ENCODE assay signal across 15 cellular contexts in the genomic region with DNA sequence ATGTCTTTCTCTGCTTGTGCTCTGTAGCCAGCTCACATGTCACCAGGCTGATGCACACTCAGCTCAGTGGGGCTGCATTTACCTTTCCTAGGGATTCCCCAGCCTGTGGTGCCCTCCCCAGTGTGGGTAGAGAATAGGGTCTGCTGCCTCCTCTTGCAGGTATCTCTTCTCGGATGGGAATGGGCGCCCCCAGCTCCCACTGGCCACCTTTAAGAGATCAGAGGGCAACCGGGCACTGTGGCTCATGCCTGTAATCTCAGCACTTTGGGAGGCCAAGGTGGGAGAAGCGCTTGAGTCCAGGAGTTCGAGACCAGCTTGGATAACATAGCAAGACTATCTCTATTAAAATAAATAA. TPM values are rescaled to one million over a fixed set of nuclear protein-coding genes. Genes with fewer than 3 reads are reported as not detected.
DNase-seq lines count a peak whose midpoint lies in the region; ATAC-seq and TF ChIP-seq lines count a peak whose summit lies in the region.
"Had no signal": no experiment of that assay in that cellular context is flagged by ENCODE, and none has a peak within 500 bp of the region (broad histone marks: within the 10 kb centered on the region; RNA-seq: fewer than 3 reads in every experiment).

No MANE protein-coding gene starts in this region.

- TF ChIP-seq CTCF in mammary epithelial cell (conservative IDR thresholded peaks at IDR 0.05 in 1 of 2, IDR thresholded peaks at IDR 0.05 in 1 of 2; ENCODE audit: extremely low read depth in 1 of 2, insufficient read depth in 1 of 2, low read depth in 1 of 2, low read length in 2 of 2), result no peak
- no peak for TF ChIP-seq CTCF in MCF 10A (IDR thresholded peaks at IDR 0.05; ENCODE audit: unreplicated experiment)
- TF ChIP-seq CTCF in psoas muscle (IDR thresholded peaks at IDR 0.05), result no peak

- no peak for ATAC-seq in activated T-cell treated with anti-CD3 and anti-CD28 coated beads, Interleukin-2, amount 50 U/mL, for 4 hours
- ATAC-seq in psoas muscle, result no peak
- ATAC-seq: left colon, pancreas had no signal

- peaks cover 22% of the 10 kb centered on the region for H3K4me1 Mint-ChIP-seq in MCF 10A (ENCODE audit: insufficient read depth, unreplicated experiment)
- H3K4me1 Mint-ChIP-seq in activated T-cell treated with anti-CD3 and anti-CD28 coated beads, Interleukin-2, amount 50 U/mL, for 4 hours (ENCODE audit: low read depth), result peaks cover 37% of the 10 kb centered on the region

- no TSS peak for BruUV-seq in mammary epithelial cell (replicated peaks; lab: Mats Ljungman, UMichigan)
- no TSS peak for BruUV-seq in MCF 10A (replicated peaks; lab: Mats Ljungman, UMichigan)

- in situ Hi-C loops in mammary epithelial cell (cut with MboI; ENCODE audit: low sequenced_read_pairs in 2 of 2), result no loop called here

- POLR2A ChIA-PET in MCF 10A (lab: Yijun Ruan, JAX), result interaction anchor here (0.8 to 0.9 kb wide), 2 partner anchors 23 to 122 kb away, joined by 3 to 4 read pairs; no protein-coding TSS in a partner anchor

- 94% methylated on average over 5 of the region's 5 CpGs for WGBS in mammary epithelial cell (ENCODE audit: low coverage, missing lambda C conversion rate)
- 100% methylated on average over 3 of the region's 5 CpGs for WGBS in mesenchymal stem cell
- 91 to 96% (median 94%) methylated on average over 5 of the region's 5 CpGs for WGBS in psoas muscle, 3 donors

- no peak overlapping the region for H2AFZ ChIP-seq in mammary epithelial cell (ENCODE audit: low read depth, low read length)
- H2AFZ ChIP-seq in mesenchymal stem cell (ENCODE audit: low read depth, low read length), result no peak overlapping the region

- H3K14ac ChIP-seq in mesenchymal stem cell (ENCODE audit: low read length in 2 of 2), result no peak overlapping the region

- dilution Hi-C loops in mammary epithelial cell (cut with HindIII; ENCODE audit: low sequenced_read_pairs), result loop anchor here (5.0 kb wide), 1 partner anchor 38 kb away; no protein-coding TSS in a partner anchor

- no peak overlapping the region for H2AK5ac ChIP-seq in mesenchymal stem cell (ENCODE audit: low read length, severe bottlenecking)

- H3K79me1 ChIP-seq in mesenchymal stem cell (replicated peaks; ENCODE audit: low read length, poor library complexity, severe bottlenecking), result peaks cover 47% of the 10 kb centered on the region

- H2BK5ac ChIP-seq in mesenchymal stem cell (ENCODE audit: low read depth, low read length, poor library complexity, severe bottlenecking), result no peak overlapping the region

- no peak overlapping the region for H2BK15ac ChIP-seq in mesenchymal stem cell (ENCODE audit: low read depth, poor library complexity, severe bottlenecking)

- H3K4me2 ChIP-seq in mammary epithelial cell (ENCODE audit: insufficient read depth, low read depth, low read length), result peak overlapping the region; percentile 55
- H3K4me2 ChIP-seq in mesenchymal stem cell (ENCODE audit: low read length, poor library complexity, severe bottlenecking), result no peak overlapping the region

- H3K4me3 ChIP-seq in mammary epithelial cell (replicated peaks in 1 of 3; ENCODE audit: insufficient read depth in 1 of 3, low read depth in 2 of 3, low read length in 3 of 3) (no peak overlapping the region), mesenchymal stem cell (ENCODE audit: insufficient read depth in 1 of 2, low read depth in 1 of 2, low read length in 2 of 2) (no peak overlapping the region), psoas muscle (no peak overlapping the region)
- H3K4me3 ChIP-seq: pancreas had no signal

- CTCF ChIA-PET in mammary epithelial cell (lab: Charles Lee; ENCODE audit: low non-redundant PET), result no interaction called here
- CTCF ChIA-PET in MCF 10A (lab: Yijun Ruan, JAX), result interaction anchor here (0.6 to 1.8 kb wide), 4 partner anchors 11 to 130 kb away, joined by 3 to 10 read pairs (median 4); no protein-coding TSS in a partner anchor

- H3K9ac ChIP-seq in mammary epithelial cell (ENCODE audit: insufficient read depth, low read length) (no peak overlapping the region), mesenchymal stem cell (ENCODE audit: low read length) (peak overlapping the region; percentile 17)

- H3K4me3 Mint-ChIP-seq in MCF 10A (ENCODE audit: unreplicated experiment), result no peak overlapping the region
- H3K4me3 Mint-ChIP-seq in activated T-cell treated with anti-CD3 and anti-CD28 coated beads, Interleukin-2, amount 50 U/mL, for 4 hours, result peak overlapping the region; percentile 19

- no peak overlapping the region for H3K4ac ChIP-seq in mesenchymal stem cell (ENCODE audit: low read depth in 1 of 2, low read length in 2 of 2)

- H3K79me2 ChIP-seq in mammary epithelial cell (ENCODE audit: insufficient read depth, low read length), result peaks cover 57% of the 10 kb centered on the region

- H3K9me3 ChIP-seq in mammary epithelial cell (replicated peaks; ENCODE audit: insufficient read depth, low read length), result no peaks in the 10 kb centered on the region
- H3K9me3 ChIP-seq in mesenchymal stem cell (ENCODE audit: control insufficient read depth, low read length), result no peaks in the 10 kb centered on the region
- no peaks in the 10 kb centered on the region for H3K9me3 ChIP-seq in psoas muscle
- H3K9me3 ChIP-seq: pancreas had no signal

- H3K27ac Mint-ChIP-seq in MCF 10A (ENCODE audit: low read depth, unreplicated experiment), result no peak overlapping the region

- H2BK12ac ChIP-seq in mesenchymal stem cell (ENCODE audit: low read length in 2 of 2), result no peak overlapping the region

- H3K23ac ChIP-seq in mesenchymal stem cell (ENCODE audit: low read length in 2 of 2), result no peak overlapping the region

- DNase-seq in mammary epithelial cell (no peak), MCF 10A (ENCODE audit: unreplicated experiment) (no peak), mesenchymal stem cell (no peak), psoas muscle (no peak), HPDE6-E6E7 (ENCODE audit: extremely low spot score) (no peak), T-helper 9 cell (no peak)
- no peak for DNase-seq in activated T-cell treated with anti-CD3 and anti-CD28 coated beads, Interleukin-2, amount 50 U/mL, for 4 hours
- no peak for DNase-seq in stimulated activated CD4-positive, alpha-beta T cell treated with anti-CD3 and anti-CD28 coated beads, Interleukin-4, amount 100 ng/mL, for 24 hours
- DNase-seq: activated CD4-positive, alpha-beta T cell treated with anti-CD3 and anti-CD28 coated beads, Interleukin-2, amount 10 ng/mL, durations not matched to agents 24 days and 14 days; cortex of kidney; NCI-H2081; NCI-H526; stimulated activated CD4-positive, alpha-beta T cell treated with anti-CD3 and anti-CD28 coated beads, Interleukin-2, amount 100 ng/mL, for 48 hours had no signal

- no peaks in the 10 kb centered on the region for H3K36me3 Mint-ChIP-seq in MCF 10A (ENCODE audit: insufficient read depth, unreplicated experiment)
- peaks cover 9% of the 10 kb centered on the region for H3K36me3 Mint-ChIP-seq in activated T-cell treated with anti-CD3 and anti-CD28 coated beads, Interleukin-2, amount 50 U/mL, for 4 hours (ENCODE audit: insufficient read depth)

- H3K9me3 Mint-ChIP-seq in MCF 10A (ENCODE audit: unreplicated experiment), result no peaks in the 10 kb centered on the region
- no peaks in the 10 kb centered on the region for H3K9me3 Mint-ChIP-seq in activated T-cell treated with anti-CD3 and anti-CD28 coated beads, Interleukin-2, amount 50 U/mL, for 4 hours
- H3K9me3 Mint-ChIP-seq: activated CD4-positive, alpha-beta T cell treated with anti-CD3 and anti-CD28 coated beads, Interleukin-2, amount 10 ng/mL, durations not matched to agents 24 days and 14 days had no signal

- H3K18ac ChIP-seq in mesenchymal stem cell (ENCODE audit: low read depth in 1 of 2, low read length in 2 of 2), result no peak overlapping the region

- no peaks in the 10 kb centered on the region for H3K27me3 Mint-ChIP-seq in MCF 10A (ENCODE audit: insufficient read depth, unreplicated experiment)
- H3K27me3 Mint-ChIP-seq in activated T-cell treated with anti-CD3 and anti-CD28 coated beads, Interleukin-2, amount 50 U/mL, for 4 hours (ENCODE audit: low read depth), result no peaks in the 10 kb centered on the region
- H3K27me3 Mint-ChIP-seq: activated CD4-positive, alpha-beta T cell treated with anti-CD3 and anti-CD28 coated beads, Interleukin-2, amount 10 ng/mL, durations not matched to agents 24 days and 14 days had no signal

- peaks cover 24% of the 10 kb centered on the region for H3K4me1 ChIP-seq in mammary epithelial cell (ENCODE audit: insufficient read depth, low read length)
- peaks cover 33% of the 10 kb centered on the region for H3K4me1 ChIP-seq in mesenchymal stem cell (ENCODE audit: control insufficient read depth, insufficient read depth, low read depth, low read length)
- peaks cover 16% of the 10 kb centered on the region for H3K4me1 ChIP-seq in psoas muscle

- intact Hi-C loops in mammary epithelial cell (cut with micrococcal nuclease) (no loop called here), MCF 10A (cut with micrococcal nuclease) (no loop called here), psoas muscle (cut with DNase I) (no loop called here)

- no peaks in the 10 kb centered on the region for H4K20me1 ChIP-seq in mammary epithelial cell (ENCODE audit: insufficient read depth, low read length)

- no peak overlapping the region for H3K27ac ChIP-seq in mammary epithelial cell (ENCODE audit: insufficient read depth, low read depth, low read length)
- no peak overlapping the region for H3K27ac ChIP-seq in mesenchymal stem cell (ENCODE audit: low read length, poor library complexity, severe bottlenecking)
- H3K27ac ChIP-seq in psoas muscle, result no peak overlapping the region
- H3K27ac ChIP-seq: pancreas had no signal

- no peak overlapping the region for H2BK120ac ChIP-seq in mesenchymal stem cell (ENCODE audit: low read depth, low read length)

- H4K91ac ChIP-seq in mesenchymal stem cell (ENCODE audit: low read length), result peak overlapping the region; percentile 5

- no peaks in the 10 kb centered on the region for H3K27me3 ChIP-seq in mammary epithelial cell (ENCODE audit: insufficient read depth, low read length)
- no peaks in the 10 kb centered on the region for H3K27me3 ChIP-seq in mesenchymal stem cell (ENCODE audit: control insufficient read depth in 1 of 2, insufficient read depth in 1 of 2, low read length in 2 of 2)
- no peaks in the 10 kb centered on the region for H3K27me3 ChIP-seq in psoas muscle (ENCODE audit: insufficient read depth in 3 of 3, low read length in 2 of 3)
- H3K27me3 ChIP-seq: pancreas had no signal

- H3K36me3 ChIP-seq in mammary epithelial cell (ENCODE audit: insufficient read depth, low read length) (peaks cover 2% of the 10 kb centered on the region), mesenchymal stem cell (ENCODE audit: control insufficient read depth in 1 of 2, insufficient read depth in 2 of 2, low read depth in 1 of 2, low read length in 2 of 2) (peaks cover 22 to 27% of the 10 kb centered on the region in 2 experiments), psoas muscle (ENCODE audit: insufficient read depth in 1 of 2, low read depth in 1 of 2) (peaks cover 0 to 7% of the 10 kb centered on the region in 2 donors)

- no peak overlapping the region for H4K8ac ChIP-seq in mesenchymal stem cell (ENCODE audit: low read length)

RNA-seq across cellular contexts. Expression of a gene that starts 3.3 kb away (rescaled TPM):
- total RNA-seq in mammary epithelial cell, result 10 to 100 TPM; 46.3 to 78.3 TPM
- polyA plus RNA-seq in mammary epithelial cell, result 26.3 TPM
- polyA minus RNA-seq in mammary epithelial cell, result 40.8 TPM
- total RNA-seq in MCF 10A (2022), result 9.6 and 14.0 TPM in 2 replicates
- total RNA-seq in activated T-cell treated with anti-CD3 and anti-CD28 coated beads, Interleukin-2, amount 50 U/mL, for 4 hours, result 10 to 100 TPM; 23.8 to 25.0 (median 24.1) TPM
- polyA plus RNA-seq in mesenchymal stem cell (2013, experiment 1 of 2), result 27.9 TPM
- 27.6 TPM for polyA plus RNA-seq in mesenchymal stem cell (2013, experiment 2 of 2)
- 1 to 10 TPM; 3.4 to 6.1 (median 4.3) TPM for total RNA-seq in psoas muscle
- polyA plus RNA-seq in psoas muscle, result 1 to 10 TPM; 2.8 to 6.3 (median 3.2) TPM

RNA-seq across cellular contexts. Expression of a gene that starts 23.8 kb away (rescaled TPM):
- total RNA-seq in mammary epithelial cell (10 to 100 TPM; 43.5 to 73.5 TPM), MCF 10A (2022) (57.2 and 71.5 TPM in 2 replicates), psoas muscle (100 to 1,000 TPM in 2 of 4 donors, 10 to 100 TPM in 2; 70.7 to 133 (median 95.3) TPM)
- polyA plus RNA-seq in mammary epithelial cell (184 TPM), psoas muscle (100 to 1,000 TPM; 128 to 468 (median 281) TPM)
- polyA minus RNA-seq in mammary epithelial cell, result 106 TPM
- total RNA-seq in activated T-cell treated with anti-CD3 and anti-CD28 coated beads, Interleukin-2, amount 50 U/mL, for 4 hours, result 100 to 1,000 TPM in 2 of 3 donors, 10 to 100 TPM in 1; 85.2 to 109 (median 102) TPM
- polyA plus RNA-seq in mesenchymal stem cell (2013, experiment 1 of 2), result 75.2 TPM
- 75.5 TPM for polyA plus RNA-seq in mesenchymal stem cell (2013, experiment 2 of 2)

RNA-seq across cellular contexts. Expression of a gene that starts 23.8 kb away (rescaled TPM):
- total RNA-seq in mammary epithelial cell (1 to 10 TPM in 1 of 2 donors, under 1 TPM in 1; 0.17 to 8.0 TPM), MCF 10A (2022) (6.0 and 6.7 TPM in 2 replicates), psoas muscle (under 1 TPM in 2 of 4 donors, not detected in 2; 0.15 to 0.32 TPM)
- polyA plus RNA-seq in mammary epithelial cell (9.2 TPM), psoas muscle (under 1 TPM; 0.06 to 0.39 (median 0.29) TPM)
- 1.9 TPM for polyA minus RNA-seq in mammary epithelial cell
- 10 to 100 TPM; 12.2 to 13.3 (median 12.6) TPM for total RNA-seq in activated T-cell treated with anti-CD3 and anti-CD28 coated beads, Interleukin-2, amount 50 U/mL, for 4 hours
- 1.1 TPM for polyA plus RNA-seq in mesenchymal stem cell (2013, experiment 1 of 2)
- polyA plus RNA-seq in mesenchymal stem cell (2013, experiment 2 of 2), result 1.1 TPM

RNA-seq across cellular contexts. Expression of a gene that starts 48.1 kb away (rescaled TPM):
- 100 to 1,000 TPM; 118 to 190 TPM for total RNA-seq in mammary epithelial cell
- 141 TPM for polyA plus RNA-seq in mammary epithelial cell
- polyA minus RNA-seq in mammary epithelial cell, result 202 TPM
- total RNA-seq in MCF 10A (2022), result 306 and 344 TPM in 2 replicates
- 100 to 1,000 TPM; 153 to 174 (median 159) TPM for total RNA-seq in activated T-cell treated with anti-CD3 and anti-CD28 coated beads, Interleukin-2, amount 50 U/mL, for 4 hours
- 126 TPM for polyA plus RNA-seq in mesenchymal stem cell (2013, experiment 1 of 2)
- 126 TPM for polyA plus RNA-seq in mesenchymal stem cell (2013, experiment 2 of 2)
- total RNA-seq in psoas muscle, result 10 to 100 TPM; 15.9 to 53.9 (median 44.7) TPM
- polyA plus RNA-seq in psoas muscle, result 100 to 1,000 TPM in 1 of 3 donors, 10 to 100 TPM in 2; 40.8 to 122 (median 90.2) TPM
